Comparison of ENCODE assay signal across 8 cellular contexts in the genomic region with DNA sequence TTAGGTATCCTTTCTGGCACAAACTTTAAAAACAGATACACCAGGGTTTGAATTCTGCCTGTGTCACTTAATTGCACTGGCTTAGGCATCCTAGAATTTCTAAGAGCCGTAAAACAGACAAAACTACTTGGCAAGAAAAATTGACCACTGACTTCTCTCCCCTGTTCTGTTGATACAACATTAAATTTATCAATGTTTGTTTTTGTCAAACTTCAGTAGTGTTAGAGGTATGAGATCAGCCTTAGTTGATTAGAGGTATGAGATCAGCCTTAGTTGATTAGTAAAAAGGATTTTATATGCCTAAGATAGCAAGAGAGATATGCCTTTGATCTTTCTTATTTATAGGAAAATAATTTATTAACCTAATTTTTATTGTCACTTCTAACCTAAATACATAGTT.
"Had no signal": no experiment of that assay in that cellular context is flagged by ENCODE, and none has a peak within 500 bp of the region (broad histone marks: within the 10 kb centered on the region; RNA-seq: fewer than 3 reads in every experiment).

No MANE protein-coding gene starts in this region.

- ATAC-seq: HCT116, HepG2 had no signal

- H3K4me3 ChIP-seq: GM23248, HAP-1 had no signal

- H3K9ac ChIP-seq: GM23248 had no signal

- H3K9me3 ChIP-seq: HAP-1 had no signal

- H3K27me3 Mint-ChIP-seq: IgD-negative memory B cell had no signal

- H2AFZ ChIP-seq: GM23248 had no signal

- H3K27ac ChIP-seq: GM23248, HL-60 had no signal

- H3K27ac Mint-ChIP-seq: IgD-negative memory B cell had no signal

- H3K36me3 ChIP-seq: HAP-1 had no signal

- DNase-seq: GM23248, GOT3, H7 had no signal

- H3K4me1 ChIP-seq: HAP-1 had no signal

- FAIRE-seq: HepG2 had no signal
